In genomic region chr2:162747974-162748373, GRCh38 we compare ENCODE assay signal across 28 cellular contexts.
"Had no signal": no experiment of that assay in that cellular context is flagged by ENCODE, and none has a peak within 500 bp of the region (broad histone marks: within the 10 kb centered on the region; RNA-seq: fewer than 3 reads in every experiment).

No MANE protein-coding gene starts in this region.

- H3K4me1 ChIP-seq: left lung, lower lobe of right lung, prostate gland, sigmoid colon, spleen, tibial nerve, uterus had no signal

- H3K27ac Mint-ChIP-seq: immature natural killer cell; naive thymus-derived CD8-positive, alpha-beta T cell; nephron; stimulated activated effector memory CD8-positive, alpha-beta T cell treated with anti-CD3 and anti-CD28 coated beads, Interleukin-12 subunit alpha, Interleukin-12 subunit beta, amount 100 ng/mL, for 72 hours; stimulated activated naive CD8-positive, alpha-beta T cell treated with anti-CD3 and anti-CD28 coated beads, Interleukin-15, amount 100 ng/mL, for 72 hours; type B pancreatic cell had no signal

- H3K4me1 Mint-ChIP-seq: immature natural killer cell; naive thymus-derived CD8-positive, alpha-beta T cell; nephron; neural crest cell; stimulated activated effector memory CD8-positive, alpha-beta T cell treated with anti-CD3 and anti-CD28 coated beads, Interleukin-12 subunit alpha, Interleukin-12 subunit beta, amount 100 ng/mL, for 72 hours; stimulated activated naive CD8-positive, alpha-beta T cell treated with anti-CD3 and anti-CD28 coated beads, Interleukin-15, amount 100 ng/mL, for 72 hours had no signal

- H3K27ac ChIP-seq: left lung, lower lobe of right lung, pancreas, prostate gland, sigmoid colon, spleen, tibial nerve, uterus had no signal

- DNase-seq: hypothalamus; immature natural killer cell; kidney; left colon; left lung; lower lobe of right lung; mammary epithelial cell; mesenchymal stem cell; naive thymus-derived CD8-positive, alpha-beta T cell; nucleus accumbens; pancreas; posterior cingulate gyrus; retina; right cardiac atrium; sigmoid colon; small intestine; spleen; stimulated activated CD4-positive, alpha-beta T cell treated with anti-CD3 and anti-CD28 coated beads, Interleukin-4, amount 100 ng/mL, for 24 hours; stimulated activated naive CD4-positive, alpha-beta T cell treated with Interleukin-2 at 50 U/mL for 16 hours; stimulated activated naive CD8-positive, alpha-beta T cell treated with anti-CD3 and anti-CD28 coated beads, Interleukin-15, amount 100 ng/mL, for 72 hours; substantia nigra; uterus had no signal

- H3K4me3 ChIP-seq: left lung, lower lobe of right lung, pancreas, prostate gland, sigmoid colon, spleen, tibial nerve, uterus had no signal

- H3K9me3 Mint-ChIP-seq: nephron, neural crest cell, type B pancreatic cell had no signal

- H3K27me3 ChIP-seq: left lung, pancreas, sigmoid colon, spleen, tibial nerve, uterus had no signal

- H3K36me3 ChIP-seq: left lung, lower lobe of right lung, pancreas, prostate gland, sigmoid colon, spleen, tibial nerve, uterus had no signal

- H3K4me3 Mint-ChIP-seq: immature natural killer cell; naive thymus-derived CD8-positive, alpha-beta T cell; nephron; neural crest cell; stimulated activated effector memory CD8-positive, alpha-beta T cell treated with anti-CD3 and anti-CD28 coated beads, Interleukin-12 subunit alpha, Interleukin-12 subunit beta, amount 100 ng/mL, for 72 hours; stimulated activated naive CD8-positive, alpha-beta T cell treated with anti-CD3 and anti-CD28 coated beads, Interleukin-15, amount 100 ng/mL, for 72 hours; type B pancreatic cell had no signal

- H3K36me3 Mint-ChIP-seq: immature natural killer cell; naive thymus-derived CD8-positive, alpha-beta T cell; stimulated activated effector memory CD8-positive, alpha-beta T cell treated with anti-CD3 and anti-CD28 coated beads, Interleukin-12 subunit alpha, Interleukin-12 subunit beta, amount 100 ng/mL, for 72 hours; type B pancreatic cell had no signal

- H3K27me3 Mint-ChIP-seq: naive thymus-derived CD8-positive, alpha-beta T cell; stimulated activated naive CD8-positive, alpha-beta T cell treated with anti-CD3 and anti-CD28 coated beads, Interleukin-15, amount 100 ng/mL, for 72 hours; type B pancreatic cell had no signal

- H3K9me3 ChIP-seq: left lung, lower lobe of right lung, pancreas, prostate gland, tibial nerve, uterus had no signal

- ATAC-seq: left colon; left lung; lower lobe of right lung; naive thymus-derived CD8-positive, alpha-beta T cell; pancreas; right cardiac atrium; stimulated activated effector memory CD8-positive, alpha-beta T cell treated with anti-CD3 and anti-CD28 coated beads, Interleukin-12 subunit alpha, Interleukin-12 subunit beta, amount 100 ng/mL, for 72 hours; stimulated activated naive CD8-positive, alpha-beta T cell treated with anti-CD3 and anti-CD28 coated beads, Interleukin-15, amount 100 ng/mL, for 72 hours had no signal
